In the genomic region with DNA sequence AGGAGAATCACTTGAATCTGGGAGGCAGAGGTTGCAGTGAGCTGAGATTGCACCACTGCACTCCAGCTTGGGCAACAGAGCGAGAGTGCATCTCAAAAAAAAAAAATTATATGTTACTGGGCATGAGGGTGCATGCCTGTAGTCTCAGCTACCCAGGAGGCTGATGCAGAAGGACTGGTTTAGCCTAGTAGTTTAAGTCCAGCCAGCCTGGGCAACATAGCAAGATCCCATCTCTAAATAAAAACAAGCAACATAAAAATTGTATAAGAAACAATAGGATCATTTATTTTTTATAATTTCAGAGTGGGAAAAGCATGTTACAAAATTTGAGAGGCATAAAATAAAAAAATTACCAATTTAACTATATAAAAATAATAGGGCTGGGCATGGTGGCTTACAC, we compare ENCODE assay signal across 33 cellular contexts. TPM values are rescaled to one million over a fixed set of nuclear protein-coding genes. Genes with fewer than 3 reads are reported as not detected.
DNase-seq lines count a peak whose midpoint lies in the region; ATAC-seq, FAIRE-seq and TF ChIP-seq lines count a peak whose summit lies in the region.
"Had no signal": no experiment of that assay in that cellular context is flagged by ENCODE, and none has a peak within 500 bp of the region (broad histone marks: within the 10 kb centered on the region; RNA-seq: fewer than 3 reads in every experiment).

No MANE protein-coding gene starts in this region.

- WGBS in K562 (ENCODE audit: insufficient coverage, low coverage, missing lambda C conversion rate) = 23% methylated on average over 1 of the region's 1 CpG

- in situ Hi-C loops in K562 (cut with MboI) = no loop called here

- BruUV-seq in K562 (replicated peaks; lab: Mats Ljungman, UMichigan) = no TSS peak

- FAIRE-seq in K562 (lab: Jason Lieb, UNC) = no peak
- FAIRE-seq: A204.1, A549, D721Med had no signal

- H3K27me3 ChIP-seq in K562 (ENCODE audit: control insufficient read depth in 2 of 2, insufficient read depth in 2 of 2, low read length in 2 of 2) = no peaks in the 10 kb centered on the region
- H3K27me3 ChIP-seq: BE2C; BLaER1; BLaER1 treated with 17β-estradiol and CSF1 and Interleukin-3, amounts not matched to agents 10 nM and 100 nM had no signal

- TF ChIP-seq EP300 in K562 (IDR thresholded peaks at IDR 0.05; ENCODE audit: low read length) = no peak

- DNase-seq in K562 (ENCODE audit: extremely low read depth in 1 of 4, low spot score in 3 of 4) = no peak
- no peak for DNase-seq in T-helper 2 cell treated with Interferon-gamma antibody and Interleukin-4, amounts not matched to agents 5 μg/mL and 100 μg/mL, for 36 hours (ENCODE audit: low spot score)
- no peak for DNase-seq in dermis blood vessel endothelial cell
- DNase-seq: 8988T; ACHN; AML-193; BE2C; C1 segment of cervical spinal cord; Caco-2; Calu3; CD4-positive, alpha-beta memory T cell; CD4-positive, alpha-beta T cell; CD4-positive, CD25-positive, alpha-beta regulatory T cell; CD8-positive, alpha-beta memory T cell; CD8-positive, alpha-beta T cell; COR-L47; DMS 273 treated with DMSO at 0.1 percent for 48 hours; DMS153; DMS53; DMS79; DMS79 treated with DMSO at 0.1 percent for 48 hours; DND-41; EL had no signal

- H3K36me3 ChIP-seq in HEK293 (ENCODE audit: control insufficient read depth in 2 of 2, insufficient read depth in 1 of 2, low read length in 2 of 2) (no peaks in the 10 kb centered on the region), K562 (ENCODE audit: control insufficient read depth, insufficient read depth, low read length) (no peaks in the 10 kb centered on the region)
- H3K36me3 ChIP-seq: BE2C; BLaER1; BLaER1 treated with 17β-estradiol and CSF1 and Interleukin-3, amounts not matched to agents 10 nM and 100 nM had no signal

- H3K9me1 ChIP-seq in K562 (ENCODE audit: control insufficient read depth, insufficient read depth, low read length) = no peaks in the 10 kb centered on the region

- H3K4me1 ChIP-seq in HEK293 (ENCODE audit: control insufficient read depth, insufficient read depth, low read length) = no peaks in the 10 kb centered on the region
- no peaks in the 10 kb centered on the region for H3K4me1 ChIP-seq in K562 (replicated peaks in 1 of 2; ENCODE audit: control insufficient read depth in 2 of 2, insufficient read depth in 2 of 2, low read length in 2 of 2)
- H3K4me1 ChIP-seq: A549; BE2C; BLaER1; BLaER1 treated with 17β-estradiol and CSF1 and Interleukin-3, amounts not matched to agents 10 nM and 100 nM; Caco-2 had no signal

- TF ChIP-seq POLR2A in K562 (conservative IDR thresholded peaks at IDR 0.05) = no peak

- H3K27me3 Mint-ChIP-seq in T-helper 2 cell treated with Interferon-gamma antibody and Interleukin-4, amounts not matched to agents 5 μg/mL and 100 μg/mL, for 36 hours (ENCODE audit: low read depth) = no peaks in the 10 kb centered on the region
- H3K27me3 Mint-ChIP-seq: B cell; CD4-positive, alpha-beta memory T cell; CD4-positive, alpha-beta T cell; CD8-positive, alpha-beta memory T cell had no signal

- TF ChIP-seq RAD21 in K562 (CRISPR knock-in tag; conservative IDR thresholded peaks at IDR 0.05 in 1 of 2, IDR thresholded peaks at IDR 0.05 in 1 of 2) = no peak

- no peak overlapping the region for H3K27ac Mint-ChIP-seq in T-helper 2 cell treated with Interferon-gamma antibody and Interleukin-4, amounts not matched to agents 5 μg/mL and 100 μg/mL, for 36 hours
- H3K27ac Mint-ChIP-seq: B cell; CD14-positive monocyte; CD4-positive, alpha-beta memory T cell; CD4-positive, alpha-beta T cell; CD4-positive, CD25-positive, alpha-beta regulatory T cell; CD8-positive, alpha-beta T cell had no signal

- no peak overlapping the region for H3K9ac ChIP-seq in K562 (ENCODE audit: insufficient read depth in 1 of 2, low read depth in 2 of 2, low read length in 2 of 2)
- H3K9ac ChIP-seq: BLaER1; BLaER1 treated with 17β-estradiol and CSF1 and Interleukin-3, amounts not matched to agents 10 nM and 100 nM had no signal

- H3K4me3 ChIP-seq in HEK293 (ENCODE audit: low read depth, low read length) (no peak overlapping the region), K562 (no peak overlapping the region)
- H3K4me3 ChIP-seq: A549; BLaER1; BLaER1 treated with 17β-estradiol and CSF1 and Interleukin-3, amounts not matched to agents 10 nM and 100 nM had no signal

- H3K4me2 ChIP-seq in K562 (ENCODE audit: insufficient read depth, low read length) = no peak overlapping the region
- H3K4me2 ChIP-seq: A549; BLaER1; BLaER1 treated with 17β-estradiol and CSF1 and Interleukin-3, amounts not matched to agents 10 nM and 100 nM had no signal

- H3K9me3 ChIP-seq in HEK293 (ENCODE audit: control insufficient read depth, insufficient read depth, low read depth, low read length) = no peaks in the 10 kb centered on the region
- no peaks in the 10 kb centered on the region for H3K9me3 ChIP-seq in K562 (replicated peaks; ENCODE audit: control insufficient read depth, insufficient read depth, low read depth, low read length)
- H3K9me3 ChIP-seq: A549; BE2C; BLaER1; BLaER1 treated with 17β-estradiol and CSF1 and Interleukin-3, amounts not matched to agents 10 nM and 100 nM; Caco-2 had no signal

- CTCF ChIA-PET in HEK293 (lab: Yijun Ruan, JAX) = interaction anchor here (0.6 to 0.7 kb wide), 2 partner anchors 16 to 152 kb away, joined by 3 read pairs; no protein-coding TSS in a partner anchor
- CTCF ChIA-PET in K562 (lab: Yijun Ruan, JAX; ENCODE audit: low intra/inter-chr PET ratio) = no interaction called here

- no peak for ATAC-seq in K562
- ATAC-seq: A549; CD8-positive, alpha-beta T cell had no signal

- no peaks in the 10 kb centered on the region for H3K9me3 Mint-ChIP-seq in T-helper 2 cell treated with Interferon-gamma antibody and Interleukin-4, amounts not matched to agents 5 μg/mL and 100 μg/mL, for 36 hours
- H3K9me3 Mint-ChIP-seq: CD14-positive monocyte; CD4-positive, alpha-beta memory T cell; CD4-positive, alpha-beta T cell; CD4-positive, CD25-positive, alpha-beta regulatory T cell; CD8-positive, alpha-beta memory T cell; CD8-positive, alpha-beta T cell had no signal

- H2AFZ ChIP-seq in K562 (ENCODE audit: low read depth, low read length) = no peak overlapping the region

- no peaks in the 10 kb centered on the region for H4K20me1 ChIP-seq in K562 (replicated peaks; ENCODE audit: control insufficient read depth, insufficient read depth, low read length)
- H4K20me1 ChIP-seq: BLaER1; BLaER1 treated with 17β-estradiol and CSF1 and Interleukin-3, amounts not matched to agents 10 nM and 100 nM had no signal

- TF ChIP-seq CTCF in HEK293 (tag by site-specific recombination; IDR thresholded peaks at IDR 0.05) = no peak
- TF ChIP-seq CTCF in K562 (IDR thresholded peaks at IDR 0.05 in 2 of 3, conservative IDR thresholded peaks at IDR 0.05 in 1 of 3; ENCODE audit: insufficient read depth in 2 of 3, low read depth in 1 of 3, low read length in 3 of 3) = no peak

- intact Hi-C loops in K562 (cut with micrococcal nuclease) = no loop called here

- POLR2A ChIA-PET in HEK293 (lab: Yijun Ruan, JAX) (no interaction called here), K562 (lab: Yijun Ruan, JAX) (interaction anchor here (0.6 to 2.1 kb wide), 2 partner anchors 9 to 190 kb away, joined by 4 to 8 read pairs; no protein-coding TSS in a partner anchor)

- no peak overlapping the region for H3K27ac ChIP-seq in HEK293 (ENCODE audit: extremely low read depth, low read depth, low read length)
- H3K27ac ChIP-seq in K562 (ENCODE audit: extremely low read depth, low read depth, low read length) = no peak overlapping the region
- H3K27ac ChIP-seq: 22Rv1; A549; BLaER1; BLaER1 treated with 17β-estradiol and CSF1 and Interleukin-3, amounts not matched to agents 10 nM and 100 nM; C4-2B had no signal

- no peaks in the 10 kb centered on the region for H3K4me1 Mint-ChIP-seq in T-helper 2 cell treated with Interferon-gamma antibody and Interleukin-4, amounts not matched to agents 5 μg/mL and 100 μg/mL, for 36 hours (ENCODE audit: low read depth)
- H3K4me1 Mint-ChIP-seq: B cell; CD14-positive monocyte; CD4-positive, alpha-beta memory T cell; CD4-positive, CD25-positive, alpha-beta regulatory T cell; CD8-positive, alpha-beta memory T cell had no signal

- no peaks in the 10 kb centered on the region for H3K79me2 ChIP-seq in K562 (ENCODE audit: control insufficient read depth, insufficient read depth, low read length)

- H3K36me3 Mint-ChIP-seq in T-helper 2 cell treated with Interferon-gamma antibody and Interleukin-4, amounts not matched to agents 5 μg/mL and 100 μg/mL, for 36 hours (ENCODE audit: low read depth) = no peaks in the 10 kb centered on the region
- H3K36me3 Mint-ChIP-seq: CD14-positive monocyte; CD4-positive, alpha-beta memory T cell; CD4-positive, CD25-positive, alpha-beta regulatory T cell; CD8-positive, alpha-beta memory T cell; CD8-positive, alpha-beta T cell had no signal

- no peak overlapping the region for H3K4me3 Mint-ChIP-seq in T-helper 2 cell treated with Interferon-gamma antibody and Interleukin-4, amounts not matched to agents 5 μg/mL and 100 μg/mL, for 36 hours
- H3K4me3 Mint-ChIP-seq: B cell; CD14-positive monocyte; CD4-positive, alpha-beta memory T cell; CD4-positive, alpha-beta T cell; CD4-positive, CD25-positive, alpha-beta regulatory T cell; CD8-positive, alpha-beta memory T cell; CD8-positive, alpha-beta T cell had no signal

TF ChIP-seq in HEK293, 187 proteins besides CTCF, POLR2A, EP300 and RAD21:
- TF ChIP-seq ZNF121 (tag by site-specific recombination; IDR thresholded peaks at IDR 0.05) (peak; percentile 68; the same call in 1 of the 2 replicates), ZNF658 (tag by site-specific recombination; IDR thresholded peaks at IDR 0.05) (no peak)
TF ChIP-seq in HEK293: peak in this region for 1.

TF ChIP-seq in K562, 482 proteins besides CTCF, POLR2A, EP300 and RAD21 (continues in another document):
- TF ChIP-seq ZNF121 (CRISPR knock-in tag; conservative IDR thresholded peaks at IDR 0.05) = peak; percentile 84

RNA-seq across cellular contexts. Expression of gene CCAR1, which starts 15.5 kb away (rescaled TPM):
- 184 and 338 TPM in 2 replicates for total RNA-seq in K562 (2011; cell fraction: chromatin; rRNA removed; ENCODE audit: low replicate concordance)
- total RNA-seq in K562 (2011; cell fraction: nucleolus; rRNA removed) = 93.0 and 93.9 TPM in 2 replicates
- 126 and 131 TPM in 2 replicates for total RNA-seq in K562 (2011; cell fraction: nucleoplasm; rRNA removed)
- total RNA-seq in K562 (2014; rRNA removed) (94.9 and 98.3 TPM in 2 replicates), K562 (2014; rRNA removed; fragmentation: Illumina TruSeq; extraction: Trizol) (131 and 150 TPM in 2 replicates), K562 (2015; rRNA removed; fragmentation: Illumina TruSeq; extraction: Trizol) (145 and 157 TPM in 2 replicates), K562 (2021) (88.0 and 102 TPM in 2 replicates), dermis blood vessel endothelial cell (37.9 and 50.6 TPM in 2 replicates)
- polyA plus RNA-seq in K562 (2011; rRNA removed) (111 and 117 TPM in 2 replicates), K562 (2014; fragmentation: Illumina TruSeq; extraction: Trizol) (117 and 141 TPM in 2 replicates), K562 (2014; fragmentation: Nextera tagmentation; extraction: Ambion mirVana) (10 to 100 TPM; 44.8 to 68.5 TPM), K562 (2014; rRNA removed) (112 and 173 TPM in 2 replicates)
- 108 and 123 TPM in 2 replicates for polyA plus RNA-seq in K562 (2011; cell fraction: cytosol; rRNA removed)
- polyA plus RNA-seq in K562 (2011; cell fraction: nucleus; rRNA removed) = 271 and 289 TPM in 2 replicates
- polyA plus RNA-seq in K562 (2012) = 57.3 and 65.2 TPM in 2 replicates
- polyA minus RNA-seq in K562 (2011; rRNA and poly(A)+ RNA removed) = 139 and 144 TPM in 2 replicates
- 31.0 and 42.7 TPM in 2 replicates for polyA minus RNA-seq in K562 (2011; cell fraction: cytosol; rRNA and poly(A)+ RNA removed)
- 95.6 and 155 TPM in 2 replicates for polyA minus RNA-seq in K562 (2011; cell fraction: nucleus; rRNA and poly(A)+ RNA removed)

Comparison
In these comparisons a context has a peak if more than half of its experiments do, and no peak if none do; other contexts are left out.
1. Of the 44 proteins assayed by ChIP-seq in both K562 and HEK293: peak only in K562: none; only in HEK293: none; in both: ZNF121; in neither: 43.